8 cellular contexts compared by ENCODE assay signal in genomic region chr17:82153745-82154375, GRCh38. TPM values are rescaled to one million over a fixed set of nuclear protein-coding genes. Genes with fewer than 3 reads are reported as not detected.
DNase-seq lines count a peak whose midpoint lies in the region; ATAC-seq and TF ChIP-seq lines count a peak whose summit lies in the region.

No MANE protein-coding gene starts in this region.

- no peaks in the 10 kb centered on the region for H3K36me3 ChIP-seq in effector memory CD4-positive, alpha-beta T cell (ENCODE audit: control insufficient read depth, insufficient read depth, low read length)
- no peaks in the 10 kb centered on the region for H3K36me3 ChIP-seq in mesendoderm (ENCODE audit: control insufficient read depth, insufficient read depth, low read length)

- CTCF ChIA-PET in activated CD4-positive, alpha-beta memory T cell treated with anti-CD3 and anti-CD28 coated beads, Interleukin-2, amount 10 ng/mL, durations not matched to agents 7 days and 5 days (lab: Charles Lee), result interaction anchor here (0.6 to 3.1 kb wide), 8 partner anchors 9 to 301 kb away, joined by 3 to 15 read pairs (median 4); partner anchors contain the start of gene DCXR

- H3K18ac ChIP-seq in mesendoderm (ENCODE audit: low read length), result no peak overlapping the region

- H3K27me3 Mint-ChIP-seq in activated CD4-positive, alpha-beta memory T cell treated with anti-CD3 and anti-CD28 coated beads, Interleukin-2, amount 10 ng/mL, durations not matched to agents 7 days and 5 days, result no peaks in the 10 kb centered on the region

- H3K56ac ChIP-seq in mesendoderm (ENCODE audit: low read length), result no peak overlapping the region

- no peaks in the 10 kb centered on the region for H3K9me3 Mint-ChIP-seq in activated CD4-positive, alpha-beta memory T cell treated with anti-CD3 and anti-CD28 coated beads, Interleukin-2, amount 10 ng/mL, durations not matched to agents 7 days and 5 days

- no peak overlapping the region for H3K27ac Mint-ChIP-seq in activated CD4-positive, alpha-beta memory T cell treated with anti-CD3 and anti-CD28 coated beads, Interleukin-2, amount 10 ng/mL, durations not matched to agents 7 days and 5 days

- H3K4me3 Mint-ChIP-seq in activated CD4-positive, alpha-beta memory T cell treated with anti-CD3 and anti-CD28 coated beads, Interleukin-2, amount 10 ng/mL, durations not matched to agents 7 days and 5 days, result no peak overlapping the region

- H4K8ac ChIP-seq in mesendoderm (ENCODE audit: low read depth, low read length), result no peak overlapping the region

- no peaks in the 10 kb centered on the region for H3K27me3 ChIP-seq in effector memory CD4-positive, alpha-beta T cell (replicated peaks; ENCODE audit: control insufficient read depth, insufficient read depth, low read length, poor library complexity, severe bottlenecking)
- H3K27me3 ChIP-seq in mesendoderm (ENCODE audit: insufficient read depth, low read length, poor library complexity), result no peaks in the 10 kb centered on the region

- WGBS in mesendoderm (ENCODE audit: extremely low coverage, insufficient coverage, low lambda C conversion rate), result no CpG with 5 or more reads among the region's 16 CpGs

- H3K4me3 ChIP-seq in HFF-Myc (replicated peaks; ENCODE audit: low read depth, low read length), result no peak overlapping the region
- H3K4me3 ChIP-seq in effector memory CD4-positive, alpha-beta T cell (ENCODE audit: insufficient read depth, low read depth, low read length, poor library complexity, severe bottlenecking), result no peak overlapping the region
- H3K4me3 ChIP-seq in mesendoderm (ENCODE audit: low read length), result no peak overlapping the region

- no peaks in the 10 kb centered on the region for H3K9me3 ChIP-seq in effector memory CD4-positive, alpha-beta T cell (ENCODE audit: control insufficient read depth, low read length)

- H3K27ac ChIP-seq in effector memory CD4-positive, alpha-beta T cell (ENCODE audit: insufficient read depth, low read length, poor library complexity, severe bottlenecking), result no peak overlapping the region
- no peak overlapping the region for H3K27ac ChIP-seq in mesendoderm (ENCODE audit: low read depth, low read length)

- H3K4me1 Mint-ChIP-seq in activated CD4-positive, alpha-beta memory T cell treated with anti-CD3 and anti-CD28 coated beads, Interleukin-2, amount 10 ng/mL, durations not matched to agents 7 days and 5 days, result peaks cover 4% of the 10 kb centered on the region

- ATAC-seq in HG03442 (IDR thresholded peaks at IDR 0.05; ENCODE audit: unreplicated experiment), result no peak

- no peak overlapping the region for H2BK120ac ChIP-seq in mesendoderm (ENCODE audit: low read depth, low read length)

- no peak overlapping the region for H2AK5ac ChIP-seq in mesendoderm (ENCODE audit: low read length)

- no peak overlapping the region for H3K4me2 ChIP-seq in mesendoderm (ENCODE audit: low read length)

- DNase-seq in CMK (ENCODE audit: low read depth) (peak; percentile 58), HFF-Myc (ENCODE audit: extremely low read depth, low read depth) (peak; percentile 26), NCI-H748 (lab: John Stamatoyannopoulos, UW; ENCODE audit: unreplicated experiment) (peak; percentile 63), mesendoderm (peak; percentile 88)
- DNase-seq in activated CD4-positive, alpha-beta memory T cell treated with anti-CD3 and anti-CD28 coated beads, Interleukin-2, amount 10 ng/mL, durations not matched to agents 7 days and 5 days, result peak; percentile 83
- peak; percentile 61 to 71 (median 66) for DNase-seq in effector memory CD4-positive, alpha-beta T cell
- peak; percentile 62 to 71 for DNase-seq in stimulated activated CD8-positive, alpha-beta memory T cell treated with anti-CD3 and anti-CD28 coated beads, Interleukin-2, amount 100 ng/mL, for 1 hour (ENCODE audit: low read depth in 2 of 2)

- no peaks in the 10 kb centered on the region for H3K79me1 ChIP-seq in mesendoderm (ENCODE audit: low read length)

- no peak overlapping the region for H4K5ac ChIP-seq in mesendoderm (ENCODE audit: low read length)

- H3K4ac ChIP-seq in mesendoderm (ENCODE audit: low read depth, low read length), result no peak overlapping the region

- no peaks in the 10 kb centered on the region for H3K4me1 ChIP-seq in effector memory CD4-positive, alpha-beta T cell (ENCODE audit: control insufficient read depth, insufficient read depth, low read length, poor library complexity, severe bottlenecking)
- no peaks in the 10 kb centered on the region for H3K4me1 ChIP-seq in mesendoderm (ENCODE audit: control insufficient read depth, low read depth, low read length)

- POLR2A ChIA-PET in activated CD4-positive, alpha-beta memory T cell treated with anti-CD3 and anti-CD28 coated beads, Interleukin-2, amount 10 ng/mL, durations not matched to agents 7 days and 5 days (lab: Charles Lee), result interaction anchor here (1.5 kb wide), 1 partner anchor 56 kb away, joined by 5 read pairs; the partner anchor contains the start of gene FASN

- no peak overlapping the region for H2BK15ac ChIP-seq in mesendoderm (replicated peaks; ENCODE audit: low read depth)

- H2BK5ac ChIP-seq in mesendoderm (ENCODE audit: low read length), result no peak overlapping the region

- no peak overlapping the region for H3K9ac ChIP-seq in mesendoderm (ENCODE audit: low read length)

- no peaks in the 10 kb centered on the region for H3K36me3 Mint-ChIP-seq in activated CD4-positive, alpha-beta memory T cell treated with anti-CD3 and anti-CD28 coated beads, Interleukin-2, amount 10 ng/mL, durations not matched to agents 7 days and 5 days (ENCODE audit: low read depth)

- peak; percentile 89 for TF ChIP-seq CTCF in HFF-Myc (IDR thresholded peaks at IDR 0.05; ENCODE audit: low read depth, low read length, missing control alignments)

- H3K79me2 ChIP-seq in mesendoderm (ENCODE audit: control insufficient read depth, insufficient read depth, low read length), result no peaks in the 10 kb centered on the region

- no peak overlapping the region for H3K23ac ChIP-seq in mesendoderm (ENCODE audit: low read length)

RNA-seq across cellular contexts. Expression of gene FASN, which starts 55.8 kb away (rescaled TPM):
- total RNA-seq in activated CD4-positive, alpha-beta memory T cell treated with anti-CD3 and anti-CD28 coated beads, Interleukin-2, amount 10 ng/mL, durations not matched to agents 7 days and 5 days, result 100 to 1,000 TPM; 181 to 191 TPM
- 182 TPM for polyA plus RNA-seq in mesendoderm (2013, experiment 1 of 2)
- 181 TPM for polyA plus RNA-seq in mesendoderm (2013, experiment 2 of 2)

RNA-seq across cellular contexts. Expression of gene CCDC57, which starts 58.8 kb away (rescaled TPM):
- 10 to 100 TPM; 49.8 to 54.9 TPM for total RNA-seq in activated CD4-positive, alpha-beta memory T cell treated with anti-CD3 and anti-CD28 coated beads, Interleukin-2, amount 10 ng/mL, durations not matched to agents 7 days and 5 days
- polyA plus RNA-seq in mesendoderm (2013, experiment 1 of 2), result 6.8 TPM
- polyA plus RNA-seq in mesendoderm (2013, experiment 2 of 2), result 7.4 TPM

Comparison
In these comparisons a context has a peak if more than half of its experiments do, and no peak if none do; other contexts are left out.
1. DNase-seq: peak in every context shown above with its lines; median percentile 88 in mesendoderm; 83 in activated CD4-positive, alpha-beta memory T cell treated with anti-CD3 and anti-CD28 coated beads, Interleukin-2, amount 10 ng/mL, durations not matched to agents 7 days and 5 days; 66 in stimulated activated CD8-positive, alpha-beta memory T cell treated with anti-CD3 and anti-CD28 coated beads, Interleukin-2, amount 100 ng/mL, for 1 hour; 66 in effector memory CD4-positive, alpha-beta T cell; 63 in NCI-H748; 58 in CMK; 26 in HFF-Myc.